Comparison of ENCODE assay signal across 1 cellular context in genomic region chr1:153626929-153627796, GRCh38.
TF ChIP-seq lines count a peak whose summit lies in the region.

Gene S100A13 (minus strand): TSS chr1:153627505. CDS start chr1:153626472, 1,033 bp downstream.

TF ChIP-seq in GM12878, 131 proteins besides CTCF, POLR2A, EP300 and RAD21 (continued from another document):
- TF ChIP-seq ZNF622 (IDR thresholded peaks at IDR 0.05) (no peak), STAT1 (conservative IDR thresholded peaks at IDR 0.05) (no peak), SIX5 (IDR thresholded peaks at IDR 0.05; ENCODE audit: low read depth, low read length, severe bottlenecking) (no peak), KAT2A (conservative IDR thresholded peaks at IDR 0.05; ENCODE audit: control insufficient read depth, low read depth, low read length) (no peak), MXI1 (IDR thresholded peaks at IDR 0.05; ENCODE audit: low read depth, low read length) (no peak), BCL11A (IDR thresholded peaks at IDR 0.05; ENCODE audit: low read depth, low read length) (no peak), RUNX3 (IDR thresholded peaks at IDR 0.05; ENCODE audit: low read length) (peak; percentile 37; the same call in 1 of the 2 replicates), FOS (IDR thresholded peaks at IDR 0.05; ENCODE audit: borderline replicate concordance, extremely low read depth, insufficient read length) (no peak), BHLHE40 (IDR thresholded peaks at IDR 0.05; ENCODE audit: borderline replicate concordance in 1 of 2, low read depth in 2 of 2, low read length in 1 of 2) (no peak), EED (IDR thresholded peaks at IDR 0.05; ENCODE audit: low read depth) (peak; percentile 26; the same call in 1 of the 2 replicates), MLLT1 (IDR thresholded peaks at IDR 0.05) (0 out of 2 replicates have a peak, but pooled peaks have one; percentile 13), POLR2AphosphoS5 (IDR thresholded peaks at IDR 0.05; ENCODE audit: low read length) (no peak), ZZZ3 (IDR thresholded peaks at IDR 0.05; ENCODE audit: control insufficient read depth, insufficient read length, low read depth) (no peak), E4F1 (IDR thresholded peaks at IDR 0.05; ENCODE audit: borderline replicate concordance, partially characterized antibody) (no peak), RAD51 (IDR thresholded peaks at IDR 0.05) (no peak), KLF5 (IDR thresholded peaks at IDR 0.05; ENCODE audit: partially characterized antibody) (no peak), SPI1 (IDR thresholded peaks at IDR 0.05; ENCODE audit: borderline replicate concordance, insufficient read depth, low read depth, low read length) (no peak), MTA2 (IDR thresholded peaks at IDR 0.05; ENCODE audit: low read depth) (no peak), CUX1 (IDR thresholded peaks at IDR 0.05; ENCODE audit: insufficient replicate concordance, low read depth, low read length) (no peak), USF2 (IDR thresholded peaks at IDR 0.05; ENCODE audit: borderline replicate concordance, low read depth, low read length) (no peak), TARDBP (IDR thresholded peaks at IDR 0.05; ENCODE audit: borderline replicate concordance) (no peak), LARP7 (IDR thresholded peaks at IDR 0.05) (no peak), RFX5 (IDR thresholded peaks at IDR 0.05; ENCODE audit: low read depth, low read length) (no peak), EZH2 (IDR thresholded peaks at IDR 0.05; ENCODE audit: borderline replicate concordance, control insufficient read depth, low read depth, low read length) (no peak)
